8 cellular contexts compared by ENCODE assay signal in the genomic region with DNA sequence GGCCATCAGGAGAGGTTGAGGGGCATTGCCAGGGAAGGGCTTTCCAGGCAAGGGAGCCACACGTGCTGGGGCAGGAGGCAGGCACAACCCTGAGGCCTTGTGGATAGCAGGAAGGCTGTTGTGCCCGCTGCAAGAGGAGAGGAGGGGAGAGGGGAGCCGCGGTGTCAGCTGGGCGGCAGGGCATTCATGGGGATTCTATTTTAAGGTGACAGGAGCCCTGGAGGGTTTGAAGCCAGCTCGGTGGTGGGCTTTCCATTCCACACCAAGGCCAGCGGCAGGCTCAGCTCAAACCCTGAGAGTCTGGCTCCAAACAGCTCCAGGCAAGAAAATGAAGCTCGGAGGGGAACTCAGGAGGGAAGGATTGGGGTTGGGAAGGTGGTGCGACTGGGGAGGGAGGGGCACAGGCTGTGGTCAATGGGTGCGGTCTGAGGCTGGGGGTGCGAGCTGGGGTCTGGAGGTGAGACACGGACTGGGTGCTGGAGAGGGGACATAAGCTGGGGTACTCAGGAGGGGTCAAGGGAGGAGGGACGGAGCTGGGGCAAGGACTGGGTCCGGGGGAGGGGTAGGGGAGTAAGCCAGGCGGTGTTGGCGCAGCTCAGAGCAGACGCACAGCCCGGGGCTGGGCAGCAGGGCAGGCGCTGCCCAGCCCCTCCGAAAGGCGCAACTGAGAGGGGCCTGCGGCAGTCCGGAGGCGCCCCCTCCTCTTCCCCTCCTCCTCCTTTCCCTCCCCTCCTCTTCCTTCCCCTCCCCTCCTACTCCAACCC. TPM values are rescaled to one million over a fixed set of nuclear protein-coding genes. Genes with fewer than 3 reads are reported as not detected.
DNase-seq lines count a peak whose midpoint lies in the region; ATAC-seq and TF ChIP-seq lines count a peak whose summit lies in the region.

No MANE protein-coding gene starts in this region.

- no peak for TF ChIP-seq CTCF in vagina (IDR thresholded peaks at IDR 0.05)

- peaks cover 13% of the 10 kb centered on the region for H3K4me1 ChIP-seq in mononuclear cell (ENCODE audit: insufficient read depth, low read length)
- peaks cover 14% of the 10 kb centered on the region for H3K4me1 ChIP-seq in vagina

- H3K27me3 Mint-ChIP-seq in activated naive CD4-positive, alpha-beta T cell treated with anti-CD3 and anti-CD28 coated beads, Interleukin-2, amount 50 U/mL, for 24 hours, result no peaks in the 10 kb centered on the region
- peaks cover 7 to 20% of the 10 kb centered on the region in 2 donors for H3K27me3 Mint-ChIP-seq in effector memory CD8-positive, alpha-beta T cell

- H3K9me3 Mint-ChIP-seq in activated naive CD4-positive, alpha-beta T cell treated with anti-CD3 and anti-CD28 coated beads, Interleukin-2, amount 50 U/mL, for 24 hours, result no peaks in the 10 kb centered on the region
- H3K9me3 Mint-ChIP-seq in effector memory CD8-positive, alpha-beta T cell, result no peaks in the 10 kb centered on the region

- H3K36me3 Mint-ChIP-seq in activated naive CD4-positive, alpha-beta T cell treated with anti-CD3 and anti-CD28 coated beads, Interleukin-2, amount 50 U/mL, for 24 hours, result no peaks in the 10 kb centered on the region
- no peaks in the 10 kb centered on the region for H3K36me3 Mint-ChIP-seq in effector memory CD8-positive, alpha-beta T cell (ENCODE audit: insufficient read depth)

- H3K27me3 ChIP-seq in mononuclear cell (ENCODE audit: insufficient read depth, low read length), result no peaks in the 10 kb centered on the region
- no peaks in the 10 kb centered on the region for H3K27me3 ChIP-seq in vagina

- intact Hi-C loops in vagina (cut with DNase I), result loop anchor here (10.0 kb wide), 1 partner anchor 562 kb away; the partner anchor contains the start of gene PLXNA1

- peak overlapping the region; percentile 61 for H3K27ac ChIP-seq in vagina

- H3K36me3 ChIP-seq in vagina, result no peaks in the 10 kb centered on the region

- TF ChIP-seq POLR2A in vagina (IDR thresholded peaks at IDR 0.05), result no peak

- H3K4me3 ChIP-seq in mononuclear cell (ENCODE audit: low read length) (peak overlapping the region; percentile 16), vagina (peak overlapping the region; percentile 53 to 67)

- peak overlapping the region; percentile 47 for H3K27ac Mint-ChIP-seq in activated naive CD4-positive, alpha-beta T cell treated with anti-CD3 and anti-CD28 coated beads, Interleukin-2, amount 50 U/mL, for 24 hours
- peak overlapping the region; percentile 67 to 90 for H3K27ac Mint-ChIP-seq in effector memory CD8-positive, alpha-beta T cell

- DNase-seq in activated naive CD4-positive, alpha-beta T cell treated with Interleukin-2 at 50 U/mL for 16 hours, result no peak
- DNase-seq in effector memory CD8-positive, alpha-beta T cell, result no peak
- DNase-seq in vagina (ENCODE audit: extremely low spot score in 2 of 2) (no peak), SHP77 treated with DMSO at 0.1 percent for 48 hours (lab: John Stamatoyannopoulos, UW) (no peak), GDM1 (lab: John Stamatoyannopoulos, UW) (no peak), KBM-7 (no peak)

- no peaks in the 10 kb centered on the region for H3K9me3 ChIP-seq in mononuclear cell (ENCODE audit: low read depth, low read length)
- no peaks in the 10 kb centered on the region for H3K9me3 ChIP-seq in vagina

- peak overlapping the region; percentile 60 for H3K4me3 Mint-ChIP-seq in activated naive CD4-positive, alpha-beta T cell treated with anti-CD3 and anti-CD28 coated beads, Interleukin-2, amount 50 U/mL, for 24 hours
- H3K4me3 Mint-ChIP-seq in effector memory CD8-positive, alpha-beta T cell, result peak overlapping the region; percentile 88 to 90

- in situ Hi-C loops in KBM-7 (cut with MboI; ENCODE audit: low pct_unique_long_range_greater_than_20kb, low sequenced_read_pairs), result no loop called here

- peaks cover 11% of the 10 kb centered on the region for H3K4me1 Mint-ChIP-seq in activated naive CD4-positive, alpha-beta T cell treated with anti-CD3 and anti-CD28 coated beads, Interleukin-2, amount 50 U/mL, for 24 hours
- H3K4me1 Mint-ChIP-seq in effector memory CD8-positive, alpha-beta T cell (ENCODE audit: low read depth in 2 of 2), result peaks cover 9 to 16% of the 10 kb centered on the region in 2 donors

- no peak for ATAC-seq in effector memory CD8-positive, alpha-beta T cell (replicated peaks)

RNA-seq across cellular contexts. Expression of gene TPRA1, which starts 43.4 kb away (rescaled TPM):
- total RNA-seq in mononuclear cell (9.3 TPM), vagina (54.0 TPM)

RNA-seq across cellular contexts. Expression of gene MCM2, which starts 51.1 kb away (rescaled TPM):
- total RNA-seq in mononuclear cell (8.9 TPM), vagina (19.4 TPM)
